In genomic region chr15:63157066-63157890, GRCh38 we compare ENCODE assay signal across 8 cellular contexts. TPM values are rescaled to one million over a fixed set of nuclear protein-coding genes. Genes with fewer than 3 reads are reported as not detected.
DNase-seq lines count a peak whose midpoint lies in the region; ATAC-seq and TF ChIP-seq lines count a peak whose summit lies in the region.

Gene RPS27L, minus strand, starts transcription at chr15:63157477. Its CDS starts 72 bp downstream, at chr15:63157405.

- H3K4me3 Mint-ChIP-seq in progenitor cell of endocrine pancreas (ENCODE audit: low read depth): peak within 1 kb of the TSS; percentile 100

- intact Hi-C loops in T-helper 1 cell treated with Interleukin-12 subunit alpha and Interleukin-12 subunit beta and Interleukin-4 antibody, amounts not matched to agents 30 ng/mL and 1 ng/mL, for 36 hours (cut with micrococcal nuclease): loop anchor here (1.0 to 5.0 kb wide), 8 partner anchors 32 to 280 kb away; partner anchors contain the start of genes APH1B, LACTB and RAB8B
- intact Hi-C loops in left cardiac atrium (cut with DNase I) (loop anchor here in 1 of 2 donors (5.0 kb wide), 1 partner anchor 120 kb away; the partner anchor contains the start of gene APH1B), upper lobe of right lung (cut with DNase I) (no loop called here)

- DNase-seq in GM13977 (ENCODE audit: low spot score) (peak; percentile 89), NCI-H1694 (lab: John Stamatoyannopoulos, UW) (peak; percentile 71), amniotic epithelial cell (ENCODE audit: low read depth) (peak; percentile 95), left cardiac atrium (peak; percentile 94), progenitor cell of endocrine pancreas (ENCODE audit: low spot score, unreplicated experiment) (peak; percentile 74), upper lobe of right lung (peak; percentile 95)

- no peaks in the 10 kb centered on the region for H3K27me3 Mint-ChIP-seq in progenitor cell of endocrine pancreas

- peak within 1 kb of the TSS; percentile 99 for H3K27ac Mint-ChIP-seq in progenitor cell of endocrine pancreas

- H3K36me3 Mint-ChIP-seq in progenitor cell of endocrine pancreas (ENCODE audit: insufficient read depth): peaks cover 8% of the 10 kb centered on the region

- no peaks in the 10 kb centered on the region for H3K9me3 Mint-ChIP-seq in progenitor cell of endocrine pancreas (ENCODE audit: low read depth)

- peak within 1 kb of the TSS; percentile 97 for H3K27ac ChIP-seq in upper lobe of right lung

- peak within 1 kb of the TSS; percentile 92 for H3K4me3 ChIP-seq in upper lobe of right lung

- no peaks in the 10 kb centered on the region for H3K9me3 ChIP-seq in upper lobe of right lung

- peaks cover 16% of the 10 kb centered on the region for H3K4me1 ChIP-seq in upper lobe of right lung

- TF ChIP-seq CTCF in GM13977 (IDR thresholded peaks at IDR 0.05; ENCODE audit: extremely low read depth, insufficient read depth, missing control alignments): no peak
- TF ChIP-seq CTCF in progenitor cell of endocrine pancreas (IDR thresholded peaks at IDR 0.05; ENCODE audit: unreplicated experiment): no peak
- no peak for TF ChIP-seq CTCF in upper lobe of right lung (IDR thresholded peaks at IDR 0.05)

- ATAC-seq in HG02884 (IDR thresholded peaks at IDR 0.05; ENCODE audit: unreplicated experiment): peak; percentile 83
- peak; percentile 97 to 99 for ATAC-seq in left cardiac atrium
- peak; percentile 98 for ATAC-seq in upper lobe of right lung

- H3K27me3 ChIP-seq in upper lobe of right lung: no peaks in the 10 kb centered on the region

- peaks cover 9% of the 10 kb centered on the region for H3K4me1 Mint-ChIP-seq in progenitor cell of endocrine pancreas (ENCODE audit: low read depth)

- in situ Hi-C loops in GM13977 (cut with MboI; ENCODE audit: low pct_unique_long_range_greater_than_20kb, low sequenced_read_pairs, unreplicated experiment): no loop called here

- H3K36me3 ChIP-seq in upper lobe of right lung: peaks cover 33% of the 10 kb centered on the region

RNA-seq across cellular contexts. Expression of gene RPS27L, which starts in this region (rescaled TPM):
- total RNA-seq in T-helper 1 cell treated with Interleukin-12 subunit alpha and Interleukin-12 subunit beta and Interleukin-4 antibody, amounts not matched to agents 30 ng/mL and 1 ng/mL, for 36 hours: 243 and 246 TPM in 2 replicates
- total RNA-seq in left cardiac atrium: 100 to 1,000 TPM; 137 to 159 TPM
- total RNA-seq in progenitor cell of endocrine pancreas: 129 and 140 TPM in 2 replicates
- 196 TPM for total RNA-seq in upper lobe of right lung

Comparison
In these comparisons a context has a peak if more than half of its experiments do, and no peak if none do; other contexts are left out.
1. Peak in every context shown above with its lines: DNase-seq, ATAC-seq, H3K4me3 ChIP-seq and H3K27ac ChIP-seq.